In genomic region chr13:30114586-30115256, GRCh38 we compare ENCODE assay signal across 8 cellular contexts.
DNase-seq lines count a peak whose midpoint lies in the region; ATAC-seq and TF ChIP-seq lines count a peak whose summit lies in the region.

No MANE protein-coding gene starts in this region.

- H3K27ac ChIP-seq in Peyer's patch = peak overlapping the region; percentile 61 to 92 (median 78)

- TF ChIP-seq POLR2A in Peyer's patch (IDR thresholded peaks at IDR 0.05) = peak; percentile 34 to 68

- peaks cover 4% of the 10 kb centered on the region for H3K27me3 Mint-ChIP-seq in IgD-negative memory B cell
- no peaks in the 10 kb centered on the region for H3K27me3 Mint-ChIP-seq in activated T-helper 17 cell treated with anti-CD3 and anti-CD28 coated beads, Interleukin-2, amount 50 U/mL, for 72 hours
- H3K27me3 Mint-ChIP-seq in nephron progenitor cell (ENCODE audit: low read depth, poor library complexity) = peaks cover 15% of the 10 kb centered on the region
- peaks cover 20% of the 10 kb centered on the region for H3K27me3 Mint-ChIP-seq in stimulated activated naive CD8-positive, alpha-beta T cell treated with anti-CD3 and anti-CD28 coated beads, Interleukin-15, amount 100 ng/mL, for 72 hours

- no peaks in the 10 kb centered on the region for H3K36me3 ChIP-seq in Peyer's patch

- TF ChIP-seq CTCF in Peyer's patch (IDR thresholded peaks at IDR 0.05) = peak; percentile 88 to 97 (median 94)
- peak; percentile 86 for TF ChIP-seq CTCF in fibroblast of the aortic adventitia (IDR thresholded peaks at IDR 0.05; ENCODE audit: insufficient read depth, low read length)
- TF ChIP-seq CTCF in nephron progenitor cell (IDR thresholded peaks at IDR 0.05) = peak; percentile 76

- peak; percentile 89 for ATAC-seq in GM21529 (IDR thresholded peaks at IDR 0.05; ENCODE audit: unreplicated experiment)
- ATAC-seq in activated T-helper 17 cell treated with anti-CD3 and anti-CD28 coated beads, Interleukin-2, amount 50 U/mL, for 72 hours (replicated peaks) = peak; percentile 95
- peak; percentile 96 for ATAC-seq in stimulated activated naive CD8-positive, alpha-beta T cell treated with anti-CD3 and anti-CD28 coated beads, Interleukin-15, amount 100 ng/mL, for 72 hours

- no peaks in the 10 kb centered on the region for H3K9me3 ChIP-seq in Peyer's patch

- DNase-seq in DMS53 treated with DMSO at 0.1 percent for 48 hours (lab: John Stamatoyannopoulos, UW; ENCODE audit: unreplicated experiment) (peak; percentile 67), Peyer's patch (peak; percentile 92 to 97 (median 96)), fibroblast of the aortic adventitia (ENCODE audit: low read depth) (peak; percentile 77), nephron progenitor cell (peak; percentile 98)
- peak; percentile 90 to 92 for DNase-seq in stimulated activated naive CD8-positive, alpha-beta T cell treated with anti-CD3 and anti-CD28 coated beads, Interleukin-15, amount 100 ng/mL, for 72 hours

- peaks cover 7 to 26% (median 10%) of the 10 kb centered on the region in 3 donors for H3K4me1 Mint-ChIP-seq in IgD-negative memory B cell
- peaks cover 14% of the 10 kb centered on the region for H3K4me1 Mint-ChIP-seq in activated T-helper 17 cell treated with anti-CD3 and anti-CD28 coated beads, Interleukin-2, amount 50 U/mL, for 72 hours
- peaks cover 82% of the 10 kb centered on the region for H3K4me1 Mint-ChIP-seq in nephron progenitor cell
- peaks cover 49% of the 10 kb centered on the region for H3K4me1 Mint-ChIP-seq in stimulated activated naive CD8-positive, alpha-beta T cell treated with anti-CD3 and anti-CD28 coated beads, Interleukin-15, amount 100 ng/mL, for 72 hours

- H3K4me1 ChIP-seq in Peyer's patch = peaks cover 0 to 17% (median 8%) of the 10 kb centered on the region in 4 donors

- H3K9me3 Mint-ChIP-seq in IgD-negative memory B cell (peaks cover 0 to 1% (median 0%) of the 10 kb centered on the region in 3 donors), nephron progenitor cell (peaks cover 3% of the 10 kb centered on the region)
- no peaks in the 10 kb centered on the region for H3K9me3 Mint-ChIP-seq in activated T-helper 17 cell treated with anti-CD3 and anti-CD28 coated beads, Interleukin-2, amount 50 U/mL, for 72 hours
- no peaks in the 10 kb centered on the region for H3K9me3 Mint-ChIP-seq in stimulated activated naive CD8-positive, alpha-beta T cell treated with anti-CD3 and anti-CD28 coated beads, Interleukin-15, amount 100 ng/mL, for 72 hours

- H3K27ac Mint-ChIP-seq in IgD-negative memory B cell (peak overlapping the region; percentile 47 to 58 (median 47)), nephron progenitor cell (peak overlapping the region; percentile 96)
- no peak overlapping the region for H3K27ac Mint-ChIP-seq in activated T-helper 17 cell treated with anti-CD3 and anti-CD28 coated beads, Interleukin-2, amount 50 U/mL, for 72 hours
- H3K27ac Mint-ChIP-seq in stimulated activated naive CD8-positive, alpha-beta T cell treated with anti-CD3 and anti-CD28 coated beads, Interleukin-15, amount 100 ng/mL, for 72 hours = peak overlapping the region; percentile 58 to 59

- peak overlapping the region; percentile 54 to 83 (median 72) for H3K4me3 ChIP-seq in Peyer's patch
- H3K4me3 ChIP-seq in fibroblast of the aortic adventitia (ENCODE audit: low read depth, low read length) = peak overlapping the region; percentile 65

- H3K4me3 Mint-ChIP-seq in IgD-negative memory B cell (peak overlapping the region; percentile 79 to 93 (median 90)), nephron progenitor cell (peak overlapping the region; percentile 89)
- peak overlapping the region; percentile 73 for H3K4me3 Mint-ChIP-seq in activated T-helper 17 cell treated with anti-CD3 and anti-CD28 coated beads, Interleukin-2, amount 50 U/mL, for 72 hours
- peak overlapping the region; percentile 78 to 81 for H3K4me3 Mint-ChIP-seq in stimulated activated naive CD8-positive, alpha-beta T cell treated with anti-CD3 and anti-CD28 coated beads, Interleukin-15, amount 100 ng/mL, for 72 hours

- H3K36me3 Mint-ChIP-seq in IgD-negative memory B cell = no peaks in the 10 kb centered on the region
- no peaks in the 10 kb centered on the region for H3K36me3 Mint-ChIP-seq in activated T-helper 17 cell treated with anti-CD3 and anti-CD28 coated beads, Interleukin-2, amount 50 U/mL, for 72 hours (ENCODE audit: low read depth)
- H3K36me3 Mint-ChIP-seq in nephron progenitor cell (ENCODE audit: low read depth) = no peaks in the 10 kb centered on the region

- no peaks in the 10 kb centered on the region for H3K27me3 ChIP-seq in Peyer's patch

Comparison
In these comparisons a context has a peak if more than half of its experiments do, and no peak if none do; other contexts are left out.
1. Peak in every context shown above with its lines: DNase-seq, ATAC-seq, H3K4me3 ChIP-seq and H3K27ac ChIP-seq.